In the genomic region with DNA sequence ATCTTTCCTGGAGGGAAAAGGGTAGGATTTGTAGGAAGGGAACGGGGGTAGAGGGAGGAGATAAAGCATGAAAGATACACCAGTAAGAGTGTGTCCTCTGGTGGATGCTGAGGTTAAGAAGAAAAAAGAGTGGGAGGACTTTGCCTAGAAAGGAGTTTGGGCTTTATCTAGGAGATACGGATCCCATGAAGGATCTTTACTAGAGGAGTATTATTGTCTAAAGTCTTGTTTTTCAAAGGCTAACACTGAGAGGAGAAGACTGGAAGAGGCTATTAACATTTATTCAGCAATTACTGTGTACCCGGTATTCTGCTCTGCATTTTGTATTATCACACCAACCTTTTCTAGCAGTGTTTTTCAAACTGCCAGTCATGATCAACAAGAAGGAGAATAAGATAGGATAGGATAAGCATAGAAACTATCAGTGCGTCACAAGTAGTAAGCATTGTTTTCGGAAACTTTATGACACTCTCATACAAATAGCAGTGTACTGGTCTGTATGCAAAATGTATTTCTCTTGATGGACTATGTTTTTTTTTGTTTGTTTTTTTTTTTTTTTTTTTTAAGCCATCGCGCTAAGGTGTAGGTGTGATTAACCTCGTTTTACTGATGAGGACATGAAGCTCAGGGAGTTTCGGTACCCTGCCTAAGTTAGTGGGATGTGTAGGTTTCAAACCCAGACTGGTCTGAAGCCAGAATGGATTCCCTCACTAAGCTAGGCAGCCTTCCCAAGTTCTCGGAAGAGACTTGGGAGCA, we compare ENCODE assay signal across 8 cellular contexts. TPM values are rescaled to one million over a fixed set of nuclear protein-coding genes. Genes with fewer than 3 reads are reported as not detected.
DNase-seq lines count a peak whose midpoint lies in the region; ATAC-seq and TF ChIP-seq lines count a peak whose summit lies in the region.

No MANE protein-coding gene starts in this region.

- no peaks in the 10 kb centered on the region for H3K27me3 Mint-ChIP-seq in activated T-cell treated with anti-CD3 and anti-CD28 coated beads, Interleukin-2, amount 50 U/mL, for 24 hours

- H3K4me3 ChIP-seq in astrocyte of the cerebellum (ENCODE audit: low read depth, low read length) (peak overlapping the region; percentile 95), liver (ENCODE audit: low read depth in 1 of 3, low read length in 3 of 3) (peak overlapping the region; percentile 78 to 85 (median 83)), thymus (ENCODE audit: low read length) (peak overlapping the region; percentile 75)

- no peak for TF ChIP-seq RAD21 in liver (IDR thresholded peaks at IDR 0.05)

- 43% methylated on average over 10 of the region's 10 CpGs for WGBS in liver
- WGBS in thymus, result 52% methylated on average over 10 of the region's 10 CpGs

- peak overlapping the region; percentile 99 for H3K27ac Mint-ChIP-seq in activated T-cell treated with anti-CD3 and anti-CD28 coated beads, Interleukin-2, amount 50 U/mL, for 24 hours

- H3K27me3 ChIP-seq in liver (ENCODE audit: control insufficient read depth in 4 of 4, insufficient read depth in 4 of 4, low read length in 3 of 4) (no peaks in the 10 kb centered on the region), thymus (ENCODE audit: control insufficient read depth, insufficient read depth) (no peaks in the 10 kb centered on the region)

- no peaks in the 10 kb centered on the region for H3K9me3 ChIP-seq in liver (ENCODE audit: control insufficient read depth in 4 of 4, low read length in 3 of 4)
- H3K9me3 ChIP-seq in thymus (ENCODE audit: control insufficient read depth), result no peaks in the 10 kb centered on the region

- H3K9ac ChIP-seq in liver (ENCODE audit: low read depth in 1 of 2, low read length in 2 of 2), result peak overlapping the region; percentile 76 to 92

- DNase-seq in activated T-cell treated with anti-CD3 and anti-CD28 coated beads, Interleukin-2, amount 50 U/mL, for 24 hours, result no peak
- no peak for DNase-seq in activated T-cell treated with anti-CD3 and anti-CD28 coated beads for 4 hours
- DNase-seq in astrocyte of the cerebellum (ENCODE audit: low read depth), result no peak
- no peak for DNase-seq in AG20443 (ENCODE audit: low spot score)

- in situ Hi-C loops in astrocyte of the cerebellum (cut with HindIII; ENCODE audit: low sequenced_read_pairs), result no loop called here

- peak overlapping the region; percentile 70 to 76 for H3K27ac ChIP-seq in liver (ENCODE audit: low read depth in 1 of 2, low read length in 2 of 2)
- no peak overlapping the region for H3K27ac ChIP-seq in thymus (ENCODE audit: low read depth)

- TF ChIP-seq CTCF in astrocyte of the cerebellum (IDR thresholded peaks at IDR 0.05; ENCODE audit: low read depth, low read length, missing control alignments) (no peak), liver (IDR thresholded peaks at IDR 0.05; ENCODE audit: low read depth, low read length, missing input control) (no peak)

- H3K4me1 Mint-ChIP-seq in activated T-cell treated with anti-CD3 and anti-CD28 coated beads, Interleukin-2, amount 50 U/mL, for 24 hours (ENCODE audit: low read depth), result peaks cover 42% of the 10 kb centered on the region

- no peaks in the 10 kb centered on the region for H3K36me3 ChIP-seq in liver (ENCODE audit: control insufficient read depth in 4 of 4, insufficient read depth in 3 of 4, low read depth in 1 of 4, low read length in 3 of 4)
- no peaks in the 10 kb centered on the region for H3K36me3 ChIP-seq in thymus (ENCODE audit: control insufficient read depth, insufficient read depth)

- H3K36me3 Mint-ChIP-seq in activated T-cell treated with anti-CD3 and anti-CD28 coated beads, Interleukin-2, amount 50 U/mL, for 24 hours (ENCODE audit: low read depth), result peaks cover 36% of the 10 kb centered on the region

- ATAC-seq in HG03108 (IDR thresholded peaks at IDR 0.05; ENCODE audit: unreplicated experiment), result no peak
- ATAC-seq in HG02610 (IDR thresholded peaks at IDR 0.05; ENCODE audit: unreplicated experiment), result no peak

- H3K4me1 ChIP-seq in liver (ENCODE audit: control insufficient read depth in 4 of 4, insufficient read depth in 4 of 4, low read length in 3 of 4), result peaks cover 3 to 24% (median 12%) of the 10 kb centered on the region in 4 donors
- H3K4me1 ChIP-seq in thymus (ENCODE audit: control insufficient read depth, insufficient read depth, low read length), result peaks cover 14% of the 10 kb centered on the region

- H3K4me3 Mint-ChIP-seq in activated T-cell treated with anti-CD3 and anti-CD28 coated beads, Interleukin-2, amount 50 U/mL, for 24 hours, result peak overlapping the region; percentile 97

- H3K9me3 Mint-ChIP-seq in activated T-cell treated with anti-CD3 and anti-CD28 coated beads, Interleukin-2, amount 50 U/mL, for 24 hours, result no peaks in the 10 kb centered on the region

TF ChIP-seq in liver, 16 proteins besides CTCF, POLR2A, EP300 and RAD21:
- TF ChIP-seq, protein P1, sequence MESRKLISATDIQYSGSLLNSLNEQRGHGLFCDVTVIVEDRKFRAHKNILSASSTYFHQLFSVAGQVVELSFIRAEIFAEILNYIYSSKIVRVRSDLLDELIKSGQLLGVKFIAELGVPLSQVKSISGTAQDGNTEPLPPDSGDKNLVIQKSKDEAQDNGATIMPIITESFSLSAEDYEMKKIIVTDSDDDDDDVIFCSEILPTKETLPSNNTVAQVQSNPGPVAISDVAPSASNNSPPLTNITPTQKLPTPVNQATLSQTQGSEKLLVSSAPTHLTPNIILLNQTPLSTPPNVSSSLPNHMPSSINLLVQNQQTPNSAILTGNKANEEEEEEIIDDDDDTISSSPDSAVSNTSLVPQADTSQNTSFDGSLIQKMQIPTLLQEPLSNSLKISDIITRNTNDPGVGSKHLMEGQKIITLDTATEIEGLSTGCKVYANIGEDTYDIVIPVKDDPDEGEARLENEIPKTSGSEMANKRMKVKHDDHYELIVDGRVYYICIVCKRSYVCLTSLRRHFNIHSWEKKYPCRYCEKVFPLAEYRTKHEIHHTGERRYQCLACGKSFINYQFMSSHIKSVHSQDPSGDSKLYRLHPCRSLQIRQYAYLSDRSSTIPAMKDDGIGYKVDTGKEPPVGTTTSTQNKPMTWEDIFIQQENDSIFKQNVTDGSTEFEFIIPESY (IDR thresholded peaks at IDR 0.05), result no peak
- TF ChIP-seq EGR1 (IDR thresholded peaks at IDR 0.05; ENCODE audit: low read depth in 2 of 2), result no peak
- TF ChIP-seq, protein P2, sequence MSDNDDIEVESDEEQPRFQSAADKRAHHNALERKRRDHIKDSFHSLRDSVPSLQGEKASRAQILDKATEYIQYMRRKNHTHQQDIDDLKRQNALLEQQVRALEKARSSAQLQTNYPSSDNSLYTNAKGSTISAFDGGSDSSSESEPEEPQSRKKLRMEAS (IDR thresholded peaks at IDR 0.05), result no peak

RNA-seq across cellular contexts. Expression of a gene that starts 1.4 kb away (rescaled TPM):
- total RNA-seq in liver, result 1 to 10 TPM; 2.2 to 3.5 TPM
- polyA plus RNA-seq in liver (1 to 10 TPM; 4.1 to 5.7 TPM), thymus (10.6 TPM)

RNA-seq across cellular contexts. Expression of a gene that starts 43.7 kb away (rescaled TPM):
- under 1 TPM; 0.08 to 0.09 TPM for total RNA-seq in liver
- under 1 TPM; 0.03 to 0.04 TPM for polyA plus RNA-seq in liver
- 4.6 TPM for polyA plus RNA-seq in thymus

RNA-seq across cellular contexts. Expression of a gene that starts 46.7 kb away (rescaled TPM):
- total RNA-seq in liver, result 100 to 1,000 TPM in 1 of 2 donors, 10 to 100 TPM in 1; 27.8 to 102 TPM
- polyA plus RNA-seq in liver, result 10 to 100 TPM; 49.7 to 52.9 TPM
- 9.0 TPM for polyA plus RNA-seq in thymus

RNA-seq across cellular contexts. Expression of a gene that starts 53.6 kb away (rescaled TPM):
- 10 to 100 TPM; 17.8 to 21.4 TPM for total RNA-seq in liver
- 10 to 100 TPM; 19.2 to 27.4 TPM for polyA plus RNA-seq in liver
- 39.4 TPM for polyA plus RNA-seq in thymus
